In genomic region chr7:71984348-71984747, GRCh38 we compare ENCODE assay signal across 28 cellular contexts.
"Had no signal": no experiment of that assay in that cellular context is flagged by ENCODE, and none has a peak within 500 bp of the region (broad histone marks: within the 10 kb centered on the region; RNA-seq: fewer than 3 reads in every experiment).

No MANE protein-coding gene starts in this region.

- DNase-seq: stimulated activated CD4-positive, alpha-beta T cell treated with anti-CD3 and anti-CD28 coated beads, Interleukin-2, amount 100 ng/mL, for 48 hours; stimulated activated CD4-positive, alpha-beta T cell treated with anti-CD3 and anti-CD28 coated beads, Interleukin-4, amount 100 ng/mL, for 1 hour; stimulated activated CD4-positive, alpha-beta T cell treated with anti-CD3 and anti-CD28 coated beads, Interleukin-4, amount 100 ng/mL, for 24 hours; stimulated activated CD4-positive, alpha-beta T cell treated with anti-CD3 and anti-CD28 coated beads, Interleukin-4, amount 100 ng/mL, for 4 hours; stimulated activated CD8-positive, alpha-beta memory T cell treated with anti-CD3 and anti-CD28 coated beads, Interleukin-4, amount 100 ng/mL, for 48 hours; stimulated activated naive B cell treated with anti-CD40 and anti-IgM and Interleukin-4, amounts not matched to agents 10 μg/mL and 1 μg/mL and 100 μg/mL, for 72 hours; stimulated activated naive CD4-positive, alpha-beta T cell; stimulated activated naive CD4-positive, alpha-beta T cell treated with Interleukin-2 at 50 U/mL for 16 hours; stimulated activated naive CD8-positive, alpha-beta T cell treated with anti-CD3 and anti-CD28 coated beads, Interleukin-15, amount 100 ng/mL, for 72 hours; stimulated activated naive CD8-positive, alpha-beta T cell treated with anti-CD3 and anti-CD28 coated beads, Interleukin-15, Interleukin-2, amounts not matched to agents 100 U/mL and 50 U/mL, for 24 hours; stomach; substantia nigra; testis; thyroid gland; tibial artery; transverse colon; trophoblast cell; upper lobe of left lung; upper lobe of right lung; uterus had no signal

- H3K4me3 Mint-ChIP-seq: stimulated activated effector memory CD8-positive, alpha-beta T cell treated with anti-CD3 and anti-CD28 coated beads, Interleukin-12 subunit alpha, Interleukin-12 subunit beta, amount 100 ng/mL, for 72 hours; stimulated activated memory B cell treated with anti-CD40 and anti-IgM and Interleukin-4, amounts not matched to agents 10 μg/mL and 1 μg/mL and 100 μg/mL, for 72 hours; stimulated activated naive B cell treated with anti-CD40 and anti-IgM and Interleukin-4, amounts not matched to agents 10 μg/mL and 1 μg/mL and 100 μg/mL, for 72 hours; stimulated activated naive CD8-positive, alpha-beta T cell treated with anti-CD3 and anti-CD28 coated beads, Interleukin-15, amount 100 ng/mL, for 72 hours; stimulated activated naive CD8-positive, alpha-beta T cell treated with anti-CD3 and anti-CD28 coated beads, Interleukin-15, Interleukin-2, amounts not matched to agents 100 ng/mL and 50 ng/mL, for 24 hours; type B pancreatic cell had no signal

- H3K27me3 ChIP-seq: stomach, suprapubic skin, testis, thyroid gland, tibial artery, tibial nerve, transverse colon, upper lobe of left lung, upper lobe of right lung, uterus, vagina had no signal

- H3K9me3 Mint-ChIP-seq: stimulated activated naive CD8-positive, alpha-beta T cell treated with anti-CD3 and anti-CD28 coated beads, Interleukin-15, amount 100 ng/mL, for 72 hours; type B pancreatic cell had no signal

- H3K27ac Mint-ChIP-seq: stimulated activated effector memory CD8-positive, alpha-beta T cell treated with anti-CD3 and anti-CD28 coated beads, Interleukin-12 subunit alpha, Interleukin-12 subunit beta, amount 100 ng/mL, for 72 hours; stimulated activated memory B cell treated with anti-CD40 and anti-IgM and Interleukin-4, amounts not matched to agents 10 μg/mL and 1 μg/mL and 100 μg/mL, for 72 hours; stimulated activated naive B cell treated with anti-CD40 and anti-IgM and Interleukin-4, amounts not matched to agents 10 μg/mL and 1 μg/mL and 100 μg/mL, for 72 hours; stimulated activated naive CD8-positive, alpha-beta T cell treated with anti-CD3 and anti-CD28 coated beads, Interleukin-15, amount 100 ng/mL, for 72 hours; stimulated activated naive CD8-positive, alpha-beta T cell treated with anti-CD3 and anti-CD28 coated beads, Interleukin-15, Interleukin-2, amounts not matched to agents 100 ng/mL and 50 ng/mL, for 24 hours; type B pancreatic cell had no signal

- H3K9me3 ChIP-seq: stomach, suprapubic skin, testis, thoracic aorta, thyroid gland, tibial artery, tibial nerve, transverse colon, upper lobe of left lung, upper lobe of right lung, uterus, vagina had no signal

- H3K4me1 Mint-ChIP-seq: stimulated activated effector memory CD8-positive, alpha-beta T cell treated with anti-CD3 and anti-CD28 coated beads, Interleukin-12 subunit alpha, Interleukin-12 subunit beta, amount 100 ng/mL, for 72 hours; stimulated activated memory B cell treated with anti-CD40 and anti-IgM and Interleukin-4, amounts not matched to agents 10 μg/mL and 1 μg/mL and 100 μg/mL, for 72 hours; stimulated activated naive CD8-positive, alpha-beta T cell treated with anti-CD3 and anti-CD28 coated beads, Interleukin-15, amount 100 ng/mL, for 72 hours had no signal

- ATAC-seq: stimulated activated effector memory CD8-positive, alpha-beta T cell treated with anti-CD3 and anti-CD28 coated beads, Interleukin-12 subunit alpha, Interleukin-12 subunit beta, amount 100 ng/mL, for 72 hours; stimulated activated memory B cell treated with anti-CD40 and anti-IgM and Interleukin-4, amounts not matched to agents 10 μg/mL and 1 μg/mL and 100 μg/mL, for 72 hours; stimulated activated naive B cell treated with anti-CD40 and anti-IgM and Interleukin-4, amounts not matched to agents 10 μg/mL and 1 μg/mL and 100 μg/mL, for 72 hours; stimulated activated naive CD8-positive, alpha-beta T cell treated with anti-CD3 and anti-CD28 coated beads, Interleukin-15, amount 100 ng/mL, for 72 hours; stimulated activated naive CD8-positive, alpha-beta T cell treated with anti-CD3 and anti-CD28 coated beads, Interleukin-15, Interleukin-2, amounts not matched to agents 100 U/mL and 50 U/mL, for 24 hours; upper lobe of right lung had no signal

- H3K36me3 Mint-ChIP-seq: stimulated activated effector memory CD8-positive, alpha-beta T cell treated with anti-CD3 and anti-CD28 coated beads, Interleukin-12 subunit alpha, Interleukin-12 subunit beta, amount 100 ng/mL, for 72 hours; stimulated activated memory B cell treated with anti-CD40 and anti-IgM and Interleukin-4, amounts not matched to agents 10 μg/mL and 1 μg/mL and 100 μg/mL, for 72 hours; stimulated activated naive B cell treated with anti-CD40 and anti-IgM and Interleukin-4, amounts not matched to agents 10 μg/mL and 1 μg/mL and 100 μg/mL, for 72 hours; type B pancreatic cell had no signal

- H3K4me3 ChIP-seq: stomach, suprapubic skin, testis, thoracic aorta, thyroid gland, tibial artery, tibial nerve, transverse colon, upper lobe of left lung, upper lobe of right lung, uterus, vagina had no signal

- H3K27ac ChIP-seq: stomach, suprapubic skin, testis, thoracic aorta, thyroid gland, tibial artery, tibial nerve, transverse colon, upper lobe of left lung, upper lobe of right lung, uterus, vagina had no signal

- H3K36me3 ChIP-seq: stomach, suprapubic skin, thoracic aorta, thyroid gland, tibial artery, tibial nerve, transverse colon, upper lobe of left lung, upper lobe of right lung, uterus, vagina had no signal

- H3K4me1 ChIP-seq: stomach, suprapubic skin, testis, thyroid gland, tibial artery, tibial nerve, transverse colon, upper lobe of left lung, upper lobe of right lung, uterus, vagina had no signal

- H3K27me3 Mint-ChIP-seq: stimulated activated memory B cell treated with anti-CD40 and anti-IgM and Interleukin-4, amounts not matched to agents 10 μg/mL and 1 μg/mL and 100 μg/mL, for 72 hours; stimulated activated naive CD8-positive, alpha-beta T cell treated with anti-CD3 and anti-CD28 coated beads, Interleukin-15, amount 100 ng/mL, for 72 hours; stimulated activated naive CD8-positive, alpha-beta T cell treated with anti-CD3 and anti-CD28 coated beads, Interleukin-15, Interleukin-2, amounts not matched to agents 100 ng/mL and 50 ng/mL, for 24 hours had no signal
